Comparison of ENCODE assay signal across 13 cellular contexts in genomic region chr13:40626566-40626965, GRCh38. TPM values are rescaled to one million over a fixed set of nuclear protein-coding genes. Genes with fewer than 3 reads are reported as not detected.
A peak's percentile ranks its signal among the peaks of the same experiment; 100 is the strongest.
DNase-seq lines count a peak whose midpoint lies in the region; ATAC-seq and TF ChIP-seq lines count a peak whose summit lies in the region.
"Had no signal": no experiment of that assay in that cellular context is flagged by ENCODE, and none has a peak within 500 bp of the region (broad histone marks: within the 10 kb centered on the region; RNA-seq: fewer than 3 reads in every experiment).

No MANE protein-coding gene starts in this region.

- no peak overlapping the region for H3K4me3 Mint-ChIP-seq in stimulated activated naive CD8-positive, alpha-beta T cell treated with anti-CD3 and anti-CD28 coated beads, Interleukin-15, Interleukin-2, amounts not matched to agents 100 ng/mL and 50 ng/mL, for 24 hours

- no peak overlapping the region for H3K27ac ChIP-seq in OCI-LY7 (ENCODE audit: low read depth, low read length, poor library complexity, severe bottlenecking)
- H3K27ac ChIP-seq: VCaP had no signal

- no peak overlapping the region for H3K4me3 ChIP-seq in OCI-LY7 (ENCODE audit: low read depth, low read length, poor library complexity, severe bottlenecking)

- CTCF ChIA-PET in OCI-LY7 (lab: Charles Lee; ENCODE audit: unreplicated experiment): no interaction called here

- POLR2A ChIA-PET in OCI-LY7 (lab: Charles Lee): interaction anchor here (0.6 kb wide), 1 partner anchor 19 kb away, joined by 3 read pairs; no protein-coding TSS in a partner anchor

- H3K4me2 ChIP-seq in OCI-LY7 (ENCODE audit: low read length): peak overlapping the region; percentile 9; the same call in 1 of the 2 replicates
- H3K4me2 ChIP-seq: SK-N-SH had no signal

- H3K36me3 ChIP-seq in OCI-LY7 (ENCODE audit: insufficient read depth, low read length): peaks cover 47% of the 10 kb centered on the region

- no peaks in the 10 kb centered on the region for H3K9me3 Mint-ChIP-seq in stimulated activated naive CD8-positive, alpha-beta T cell treated with anti-CD3 and anti-CD28 coated beads, Interleukin-15, Interleukin-2, amounts not matched to agents 100 ng/mL and 50 ng/mL, for 24 hours

- no peaks in the 10 kb centered on the region for H3K9me2 ChIP-seq in OCI-LY7 (ENCODE audit: insufficient read depth, low read length)
- H3K9me2 ChIP-seq: SK-N-SH had no signal

- H3K9me3 ChIP-seq in OCI-LY7 (ENCODE audit: low read length): no peaks in the 10 kb centered on the region
- H3K9me3 ChIP-seq: SK-N-SH had no signal

- no peak for ATAC-seq in stimulated activated naive CD8-positive, alpha-beta T cell treated with anti-CD3 and anti-CD28 coated beads, Interleukin-15, Interleukin-2, amounts not matched to agents 100 U/mL and 50 U/mL, for 24 hours
- peak; percentile 21 for ATAC-seq in left lobe of liver
- ATAC-seq in HG03432 (IDR thresholded peaks at IDR 0.05; ENCODE audit: unreplicated experiment): no peak
- no peak for ATAC-seq in HG03342 (IDR thresholded peaks at IDR 0.05; ENCODE audit: unreplicated experiment)

- H3K4me1 ChIP-seq in OCI-LY7 (ENCODE audit: insufficient read depth, low read length, poor library complexity, severe bottlenecking): peaks cover 77% of the 10 kb centered on the region

- no peak for TF ChIP-seq CTCF in OCI-LY7 (conservative IDR thresholded peaks at IDR 0.05; ENCODE audit: low read length)

- H3K27ac Mint-ChIP-seq in stimulated activated naive CD8-positive, alpha-beta T cell treated with anti-CD3 and anti-CD28 coated beads, Interleukin-15, Interleukin-2, amounts not matched to agents 100 ng/mL and 50 ng/mL, for 24 hours: peak overlapping the region; percentile 59

- H2AFZ ChIP-seq in OCI-LY7 (ENCODE audit: low read length): no peak overlapping the region

- no TSS peak for BruUV-seq in OCI-LY7 (replicated peaks; lab: Mats Ljungman, UMichigan)

- DNase-seq in stimulated activated naive CD8-positive, alpha-beta T cell treated with anti-CD3 and anti-CD28 coated beads, Interleukin-15, Interleukin-2, amounts not matched to agents 100 U/mL and 50 U/mL, for 24 hours: no peak
- DNase-seq in OCI-LY7 (ENCODE audit: low spot score): peak; percentile 34
- DNase-seq in left lobe of liver (ENCODE audit: low spot score): no peak
- no peak for DNase-seq in HT-29 (ENCODE audit: low spot score)
- DNase-seq in NCI-H2171 (lab: John Stamatoyannopoulos, UW): no peak
- DNase-seq: cerebellar nuclear complex; NK-92 treated with Interleukin-12 subunit alpha and Interleukin-12 subunit beta, amount 100 ng/mL, for 24 hours; SK-N-SH; stimulated activated CD4-positive, alpha-beta T cell treated with anti-CD3 and anti-CD28 coated beads, Interleukin-4, amount 100 ng/mL, for 24 hours had no signal

- H4K20me1 ChIP-seq in OCI-LY7 (ENCODE audit: insufficient read depth, low read length): peaks cover 35% of the 10 kb centered on the region

- no peaks in the 10 kb centered on the region for H3K27me3 Mint-ChIP-seq in stimulated activated naive CD8-positive, alpha-beta T cell treated with anti-CD3 and anti-CD28 coated beads, Interleukin-15, Interleukin-2, amounts not matched to agents 100 ng/mL and 50 ng/mL, for 24 hours

- H3K79me2 ChIP-seq in OCI-LY7 (ENCODE audit: insufficient read depth, low read depth, low read length): peaks cover 100% of the 10 kb centered on the region

- peaks cover 31% of the 10 kb centered on the region for H3K36me3 Mint-ChIP-seq in stimulated activated naive CD8-positive, alpha-beta T cell treated with anti-CD3 and anti-CD28 coated beads, Interleukin-15, Interleukin-2, amounts not matched to agents 100 ng/mL and 50 ng/mL, for 24 hours (ENCODE audit: low read depth)

- intact Hi-C loops in OCI-LY7 (cut with micrococcal nuclease; ENCODE audit: unreplicated experiment): no loop called here

- peaks cover 88% of the 10 kb centered on the region for H3K4me1 Mint-ChIP-seq in stimulated activated naive CD8-positive, alpha-beta T cell treated with anti-CD3 and anti-CD28 coated beads, Interleukin-15, Interleukin-2, amounts not matched to agents 100 ng/mL and 50 ng/mL, for 24 hours (ENCODE audit: low read depth)

RNA-seq across cellular contexts. Expression of gene FOXO1, which starts 39.9 kb away (rescaled TPM):
- total RNA-seq in OCI-LY7 (2014; rRNA removed; shearing (Covaris generic)): 24.0 and 29.2 TPM in 2 replicates
- 42.1 and 46.5 TPM in 2 replicates for total RNA-seq in OCI-LY7 (2022)
- total RNA-seq in left lobe of liver: 13.3 TPM
- 7.4 and 8.2 TPM in 2 replicates for total RNA-seq in HT-29 (2014; rRNA removed; shearing (Covaris generic))
